Comparison of ENCODE assay signal across 16 cellular contexts in the genomic region with DNA sequence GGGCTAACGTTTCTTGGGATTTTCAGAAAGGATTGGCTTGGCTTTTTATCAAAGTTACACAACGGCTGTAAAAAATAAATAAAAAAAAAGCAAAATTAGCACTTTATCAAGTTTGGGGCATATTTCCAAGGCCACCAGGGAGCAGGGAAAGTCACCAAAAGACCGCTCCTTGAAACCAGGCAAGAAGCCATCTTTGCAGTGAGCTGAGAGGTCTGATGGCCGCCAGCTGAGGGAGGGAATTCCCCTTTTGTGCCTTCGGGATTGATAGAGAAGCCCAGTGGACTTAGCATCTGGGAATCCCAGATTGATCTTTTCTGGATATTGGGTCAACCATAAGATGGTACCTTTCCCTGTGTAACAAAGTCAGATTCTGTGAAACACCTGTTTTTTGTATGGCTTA.
"Had no signal": no experiment of that assay in that cellular context is flagged by ENCODE, and none has a peak within 500 bp of the region (broad histone marks: within the 10 kb centered on the region; RNA-seq: fewer than 3 reads in every experiment).

No MANE protein-coding gene starts in this region.

- H3K9me3 Mint-ChIP-seq: activated naive CD4-positive, alpha-beta T cell treated with anti-CD3 and anti-CD28 coated beads for 36 hours; central memory CD8-positive, alpha-beta T cell; memory B cell had no signal

- H3K27me3 ChIP-seq: adrenal gland, body of pancreas, suprapubic skin had no signal

- H3K27ac Mint-ChIP-seq: activated naive CD4-positive, alpha-beta T cell treated with anti-CD3 and anti-CD28 coated beads for 36 hours; memory B cell; T-helper 1 cell treated with Interleukin-12 subunit alpha and Interleukin-12 subunit beta and Interleukin-4 antibody, amounts not matched to agents 30 μg/mL and 1 μg/mL, for 36 hours had no signal

- ATAC-seq: body of pancreas had no signal

- H3K4me1 ChIP-seq: adrenal gland had no signal

- H3K4me1 Mint-ChIP-seq: central memory CD8-positive, alpha-beta T cell had no signal

- H3K9me3 ChIP-seq: adrenal gland, body of pancreas, suprapubic skin had no signal

- H3K27ac ChIP-seq: adrenal gland had no signal

- H3K27me3 Mint-ChIP-seq: central memory CD8-positive, alpha-beta T cell; memory B cell had no signal

- H3K36me3 ChIP-seq: adrenal gland, suprapubic skin had no signal

- H3K4me3 ChIP-seq: adrenal gland, body of pancreas, suprapubic skin had no signal

- DNase-seq: activated CD4-positive, alpha-beta T cell treated with anti-CD3 and anti-CD28 coated beads for 48 hours; activated CD8-positive, alpha-beta memory T cell treated with anti-CD3 and anti-CD28 coated beads for 24 hours; activated naive CD4-positive, alpha-beta T cell treated with anti-CD3 and anti-CD28 coated beads for 36 hours; dermis blood vessel endothelial cell; glutamatergic neuron; retina; small intestine; stimulated activated CD4-positive, alpha-beta T cell treated with anti-CD3 and anti-CD28 coated beads, Interleukin-1b, Interleukin-23, amount 100 ng/mL, for 48 hours; stimulated activated naive CD4-positive, alpha-beta T cell had no signal

- FAIRE-seq: small intestine, urothelium cell line had no signal

- H3K4me3 Mint-ChIP-seq: activated naive CD4-positive, alpha-beta T cell treated with anti-CD3 and anti-CD28 coated beads for 36 hours; central memory CD8-positive, alpha-beta T cell; memory B cell; T-helper 1 cell treated with Interleukin-12 subunit alpha and Interleukin-12 subunit beta and Interleukin-4 antibody, amounts not matched to agents 30 μg/mL and 1 μg/mL, for 36 hours had no signal
